In genomic region chr9:8365029-8365428, GRCh38 we compare ENCODE assay signal across 9 cellular contexts.
A peak's percentile ranks its signal among the peaks of the same experiment; 100 is the strongest.
DNase-seq lines count a peak whose midpoint lies in the region; ATAC-seq and TF ChIP-seq lines count a peak whose summit lies in the region.
"Had no signal": no experiment of that assay in that cellular context is flagged by ENCODE, and none has a peak within 500 bp of the region (broad histone marks: within the 10 kb centered on the region; RNA-seq: fewer than 3 reads in every experiment).

No MANE protein-coding gene starts in this region.

- no peaks in the 10 kb centered on the region for H3K27me3 Mint-ChIP-seq in activated CD8-positive, alpha-beta memory T cell treated with anti-CD3 and anti-CD28 coated beads, Interleukin-2, amount 10 ng/mL, durations not matched to agents 7 days and 5 days
- H3K27me3 Mint-ChIP-seq in CD8-positive, alpha-beta T cell (ENCODE audit: low read depth), result no peaks in the 10 kb centered on the region

- intact Hi-C loops in CD8-positive, alpha-beta T cell (cut with DNase I, micrococcal nuclease), result no loop called here

- POLR2A ChIA-PET in CD8-positive, alpha-beta T cell (lab: Charles Lee), result no interaction called here

- H3K9me3 Mint-ChIP-seq in activated CD8-positive, alpha-beta memory T cell treated with anti-CD3 and anti-CD28 coated beads, Interleukin-2, amount 10 ng/mL, durations not matched to agents 7 days and 5 days (ENCODE audit: low read depth), result no peaks in the 10 kb centered on the region
- no peaks in the 10 kb centered on the region for H3K9me3 Mint-ChIP-seq in CD8-positive, alpha-beta T cell

- H3K4me3 ChIP-seq in CD8-positive, alpha-beta T cell (ENCODE audit: low read depth, low read length), result no peak overlapping the region
- H3K4me3 ChIP-seq: pancreas had no signal

- DNase-seq in activated CD8-positive, alpha-beta memory T cell treated with anti-CD3 and anti-CD28 coated beads, Interleukin-2, amount 10 ng/mL, durations not matched to agents 7 days and 5 days, result no peak
- DNase-seq in activated CD8-positive, alpha-beta memory T cell treated with anti-CD3 and anti-CD28 coated beads for 24 hours, result no peak
- DNase-seq in MV-4-11 (lab: John Stamatoyannopoulos, UW) (peak; percentile 83), fibroblast of peridontal ligament (ENCODE audit: extremely low read depth) (peak; percentile 69), stromal cell of bone marrow (ENCODE audit: low read depth) (peak; percentile 65), NCI-H128 (lab: John Stamatoyannopoulos, UW; ENCODE audit: unreplicated experiment) (no peak), GM13976 (ENCODE audit: low spot score) (no peak)
- no peak for DNase-seq in CD8-positive, alpha-beta T cell
- DNase-seq: pancreas had no signal

- peak; percentile 16 for ATAC-seq in activated CD8-positive, alpha-beta memory T cell treated with anti-CD3 and anti-CD28 coated beads, Interleukin-2, amount 10 ng/mL, durations not matched to agents 7 days and 5 days
- no peak for ATAC-seq in CD8-positive, alpha-beta T cell

- no peak overlapping the region for H3K27ac Mint-ChIP-seq in activated CD8-positive, alpha-beta memory T cell treated with anti-CD3 and anti-CD28 coated beads, Interleukin-2, amount 10 ng/mL, durations not matched to agents 7 days and 5 days
- no peak overlapping the region for H3K27ac Mint-ChIP-seq in CD8-positive, alpha-beta T cell

- H3K4me3 Mint-ChIP-seq in activated CD8-positive, alpha-beta memory T cell treated with anti-CD3 and anti-CD28 coated beads, Interleukin-2, amount 10 ng/mL, durations not matched to agents 7 days and 5 days, result no peak overlapping the region
- no peak overlapping the region for H3K4me3 Mint-ChIP-seq in CD8-positive, alpha-beta T cell

- H3K27me3 ChIP-seq in CD8-positive, alpha-beta T cell (ENCODE audit: insufficient read depth, low read length), result no peaks in the 10 kb centered on the region
- H3K27me3 ChIP-seq: pancreas had no signal

- no peaks in the 10 kb centered on the region for H3K4me1 ChIP-seq in CD8-positive, alpha-beta T cell (ENCODE audit: insufficient read depth, low read length)
- H3K4me1 ChIP-seq: pancreas had no signal

- H3K9me3 ChIP-seq in CD8-positive, alpha-beta T cell (ENCODE audit: low read length), result no peaks in the 10 kb centered on the region
- H3K9me3 ChIP-seq: pancreas had no signal

- H3K36me3 Mint-ChIP-seq in activated CD8-positive, alpha-beta memory T cell treated with anti-CD3 and anti-CD28 coated beads, Interleukin-2, amount 10 ng/mL, durations not matched to agents 7 days and 5 days, result no peaks in the 10 kb centered on the region
- no peaks in the 10 kb centered on the region for H3K36me3 Mint-ChIP-seq in CD8-positive, alpha-beta T cell

- H3K36me3 ChIP-seq in CD8-positive, alpha-beta T cell (ENCODE audit: insufficient read depth, low read length), result no peaks in the 10 kb centered on the region
- H3K36me3 ChIP-seq: pancreas had no signal

- CTCF ChIA-PET in activated CD8-positive, alpha-beta memory T cell treated with anti-CD3 and anti-CD28 coated beads, Interleukin-2, amount 10 ng/mL, durations not matched to agents 7 days and 5 days (lab: Charles Lee), result no interaction called here
- CTCF ChIA-PET in CD8-positive, alpha-beta T cell (lab: Charles Lee), result no interaction called here

- in situ Hi-C loops in GM13976 (cut with MboI; ENCODE audit: low sequenced_read_pairs, unreplicated experiment), result no loop called here

- no peak overlapping the region for H3K27ac ChIP-seq in CD8-positive, alpha-beta T cell (ENCODE audit: low read depth, low read length)
- H3K27ac ChIP-seq: pancreas had no signal

- no peak for TF ChIP-seq CTCF in GM13976 (IDR thresholded peaks at IDR 0.05; ENCODE audit: borderline replicate concordance, control extremely low read depth, extremely low read depth, insufficient read depth, missing control alignments)
- TF ChIP-seq CTCF in CD8-positive, alpha-beta T cell (IDR thresholded peaks at IDR 0.05), result no peak

- peaks cover 13% of the 10 kb centered on the region for H3K4me1 Mint-ChIP-seq in activated CD8-positive, alpha-beta memory T cell treated with anti-CD3 and anti-CD28 coated beads, Interleukin-2, amount 10 ng/mL, durations not matched to agents 7 days and 5 days
- no peaks in the 10 kb centered on the region for H3K4me1 Mint-ChIP-seq in CD8-positive, alpha-beta T cell (ENCODE audit: low read depth)

Comparison
In these comparisons a context has a peak if more than half of its experiments do, and no peak if none do; other contexts are left out.
1. DNase-seq: peak in MV-4-11 (single experiment), fibroblast of peridontal ligament (single experiment) and stromal cell of bone marrow (single experiment); none in activated CD8-positive, alpha-beta memory T cell treated with anti-CD3 and anti-CD28 coated beads, Interleukin-2, amount 10 ng/mL, durations not matched to agents 7 days and 5 days (single experiment), activated CD8-positive, alpha-beta memory T cell treated with anti-CD3 and anti-CD28 coated beads for 24 hours (single experiment), NCI-H128 (single experiment), GM13976 (single experiment) and CD8-positive, alpha-beta T cell (0 of 7).